1 cellular context compared by ENCODE assay signal in the genomic region with DNA sequence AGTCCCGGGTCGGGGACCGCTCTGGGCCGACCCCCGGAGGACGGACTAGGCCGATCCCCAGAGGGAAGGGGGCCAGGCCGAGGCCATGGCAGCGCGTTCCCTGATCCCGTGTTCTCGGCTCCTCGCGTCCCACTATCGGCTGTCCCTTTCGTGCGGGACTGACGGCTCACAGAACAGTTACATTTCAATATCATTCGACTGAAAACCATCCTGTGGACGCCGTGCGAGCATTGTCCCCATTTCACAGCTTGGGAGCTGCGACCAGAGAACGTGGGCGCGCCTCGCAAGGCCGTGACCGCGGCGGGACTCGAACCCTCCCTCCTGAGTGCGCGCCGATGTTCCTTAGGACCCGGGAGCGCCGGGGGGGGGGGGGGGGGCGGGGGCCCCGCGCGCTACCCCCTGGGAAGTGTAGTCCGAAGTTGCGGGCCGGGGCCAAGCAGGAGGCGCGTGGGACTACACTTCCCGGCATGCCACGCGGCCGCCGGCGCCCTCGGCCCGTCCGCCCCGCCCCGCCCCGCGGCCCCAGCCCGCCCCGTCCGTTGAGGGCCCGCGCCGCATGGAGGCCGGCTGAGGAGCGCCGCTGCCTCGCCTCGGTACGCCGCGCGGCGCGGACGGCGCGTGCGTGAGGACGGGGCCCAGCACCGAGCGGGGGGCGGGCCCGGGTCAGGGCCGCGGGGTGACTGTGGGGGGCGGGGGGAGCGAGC.
TF ChIP-seq lines count a peak whose summit lies in the region.

A gene with protein sequence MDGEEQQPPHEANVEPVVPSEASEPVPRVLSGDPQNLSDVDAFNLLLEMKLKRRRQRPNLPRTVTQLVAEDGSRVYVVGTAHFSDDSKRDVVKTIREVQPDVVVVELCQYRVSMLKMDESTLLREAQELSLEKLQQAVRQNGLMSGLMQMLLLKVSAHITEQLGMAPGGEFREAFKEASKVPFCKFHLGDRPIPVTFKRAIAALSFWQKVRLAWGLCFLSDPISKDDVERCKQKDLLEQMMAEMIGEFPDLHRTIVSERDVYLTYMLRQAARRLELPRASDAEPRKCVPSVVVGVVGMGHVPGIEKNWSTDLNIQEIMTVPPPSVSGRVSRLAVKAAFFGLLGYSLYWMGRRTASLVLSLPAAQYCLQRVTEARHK (plus strand): TSS at position 530 of the 704 bp plus-strand sequence. CDS start 7,148 bp downstream, outside the sequence.

TF ChIP-seq in H1, 55 proteins besides CTCF, POLR2A, EP300 and RAD21:
- TF ChIP-seq KDM4A (IDR thresholded peaks at IDR 0.05; ENCODE audit: low read depth, low read length, severe bottlenecking) (peak; percentile 48), BRCA1 (IDR thresholded peaks at IDR 0.05; ENCODE audit: low read depth, low read length) (no peak), EGR1 (IDR thresholded peaks at IDR 0.05; ENCODE audit: borderline replicate concordance, low read depth, low read length) (peak; percentile 32; the same call in 1 of the 2 replicates), CREB1 (IDR thresholded peaks at IDR 0.05) (peak; percentile 17; the same call in 1 of the 2 replicates), SIRT6 (IDR thresholded peaks at IDR 0.05; ENCODE audit: low read length) (no peak), KDM1A (IDR thresholded peaks at IDR 0.05; ENCODE audit: borderline replicate concordance, low read length) (peak; percentile 79; the same call in 1 of the 2 replicates), CBX8 (IDR thresholded peaks at IDR 0.05; ENCODE audit: borderline replicate concordance, low read depth, low read length) (no peak), FOSL1 (IDR thresholded peaks at IDR 0.05; ENCODE audit: insufficient read depth, low read depth, low read length) (peak; percentile 74), SIX5 (IDR thresholded peaks at IDR 0.05; ENCODE audit: low read depth, low read length) (peak; percentile 40)
